8 cellular contexts compared by ENCODE assay signal in genomic region chr10:68720793-68721672, GRCh38. TPM values are rescaled to one million over a fixed set of nuclear protein-coding genes. Genes with fewer than 3 reads are reported as not detected.
DNase-seq lines count a peak whose midpoint lies in the region; ATAC-seq and TF ChIP-seq lines count a peak whose summit lies in the region.

CCAR1 (plus strand) TSS chr10:68721239; CDS start chr10:68722505, 1,266 bp downstream.

- H3K23ac ChIP-seq in H9 (ENCODE audit: insufficient read length, low read depth, low read length) = no peak within 1 kb of the TSS

- peak within 1 kb of the TSS; percentile 92 for H3K4me2 ChIP-seq in H9 (ENCODE audit: insufficient read depth, insufficient read length, low read length)

- ATAC-seq in natural killer cell treated with Interleukin-12 subunit alpha and Interleukin-12 subunit beta and Interleukin-15 and Interleukin-18, amount 100 ng/mL, for 72 hours = peak; percentile 100
- ATAC-seq in stimulated activated naive CD8-positive, alpha-beta T cell treated with anti-CD3 and anti-CD28 coated beads, Interleukin-15, Interleukin-2, amounts not matched to agents 100 U/mL and 50 U/mL, for 24 hours = peak; percentile 100

- no peak for TF ChIP-seq CTCF in H9 (conservative IDR thresholded peaks at IDR 0.05)
- no peak for TF ChIP-seq CTCF in fibroblast of pulmonary artery (IDR thresholded peaks at IDR 0.05; ENCODE audit: low read length, missing control alignments)

- no peak within 1 kb of the TSS for H2BK20ac ChIP-seq in H9 (ENCODE audit: low read depth, low read length, poor library complexity, severe bottlenecking)

- peaks cover 1% of the 10 kb centered on the region; the same call in 1 of the 2 replicates for H3K27me3 Mint-ChIP-seq in H9 (ENCODE audit: low read depth)
- no peaks in the 10 kb centered on the region for H3K27me3 Mint-ChIP-seq in natural killer cell treated with Interleukin-12 subunit alpha and Interleukin-12 subunit beta and Interleukin-15 and Interleukin-18, amount 100 ng/mL, for 72 hours

- DNase-seq in ELR (ENCODE audit: low read depth) = peak; percentile 99
- peak; percentile 96 for DNase-seq in H9
- DNase-seq in MG63 = peak; percentile 97
- DNase-seq in SHP77 treated with DMSO at 0.1 percent for 48 hours (lab: John Stamatoyannopoulos, UW) = peak; percentile 85
- DNase-seq in activated effector memory CD4-positive, alpha-beta T cell treated with anti-CD3 and anti-CD28 coated beads, Interleukin-2, amount 50 U/mL, for 16 hours = peak; percentile 99
- peak; percentile 99 for DNase-seq in fibroblast of pulmonary artery (ENCODE audit: low read depth)
- DNase-seq in natural killer cell treated with Interleukin-12 subunit alpha and Interleukin-12 subunit beta and Interleukin-15 and Interleukin-18, amount 100 ng/mL, for 72 hours (ENCODE audit: low spot score) = peak; percentile 98
- DNase-seq in stimulated activated naive CD8-positive, alpha-beta T cell treated with anti-CD3 and anti-CD28 coated beads, Interleukin-15, Interleukin-2, amounts not matched to agents 100 U/mL and 50 U/mL, for 24 hours = peak; percentile 97

- peaks cover 6 to 7% of the 10 kb centered on the region in 2 experiments for H3K4me1 Mint-ChIP-seq in H9
- peaks cover 8 to 9% of the 10 kb centered on the region in 2 donors for H3K4me1 Mint-ChIP-seq in natural killer cell treated with Interleukin-12 subunit alpha and Interleukin-12 subunit beta and Interleukin-15 and Interleukin-18, amount 100 ng/mL, for 72 hours (ENCODE audit: low read depth in 2 of 2)

- H4K8ac ChIP-seq in H9 (replicated peaks; ENCODE audit: insufficient read length, low read depth, low read length) = no peak within 1 kb of the TSS

- H3K36me3 Mint-ChIP-seq in H9 (ENCODE audit: insufficient read depth in 1 of 3, low read depth in 3 of 3) = peaks cover 24 to 36% (median 36%) of the 10 kb centered on the region in 3 experiments
- H3K36me3 Mint-ChIP-seq in natural killer cell treated with Interleukin-12 subunit alpha and Interleukin-12 subunit beta and Interleukin-15 and Interleukin-18, amount 100 ng/mL, for 72 hours = peaks cover 8% of the 10 kb centered on the region

- no peak within 1 kb of the TSS for H3K56ac ChIP-seq in H9 (ENCODE audit: insufficient read length, low read depth, low read length)

- no peaks in the 10 kb centered on the region for H3K23me2 ChIP-seq in H9 (ENCODE audit: insufficient read length, low read depth, low read length, poor library complexity, severe bottlenecking)

- peak within 1 kb of the TSS; percentile 41 for H4K5ac ChIP-seq in H9 (ENCODE audit: insufficient read length, low read depth, low read length)

- peak within 1 kb of the TSS; percentile 40 for H2BK12ac ChIP-seq in H9 (ENCODE audit: insufficient read length, low read depth, low read length)

- peak within 1 kb of the TSS; percentile 96 for H3K27ac ChIP-seq in H9 (ENCODE audit: insufficient read length, low read depth, low read length)

- H3K4ac ChIP-seq in H9 (ENCODE audit: low read depth, low read length) = peak within 1 kb of the TSS; percentile 94

- H3K79me2 ChIP-seq in H9 (ENCODE audit: insufficient read depth, low read length) = peaks cover 8% of the 10 kb centered on the region; the same call in 1 of the 2 replicates

- H2AFZ ChIP-seq in H9 (ENCODE audit: low read length) = no peak within 1 kb of the TSS

- no peaks in the 10 kb centered on the region for H3K9me3 Mint-ChIP-seq in H9
- H3K9me3 Mint-ChIP-seq in natural killer cell treated with Interleukin-12 subunit alpha and Interleukin-12 subunit beta and Interleukin-15 and Interleukin-18, amount 100 ng/mL, for 72 hours = no peaks in the 10 kb centered on the region

- H3K4me1 ChIP-seq in H9 (ENCODE audit: insufficient read depth, low read length) = no peaks in the 10 kb centered on the region

- H3K27me3 ChIP-seq in H9 (ENCODE audit: insufficient read depth, low read length) = no peaks in the 10 kb centered on the region
- H3K27me3 ChIP-seq in MG63 = no peaks in the 10 kb centered on the region

- H3K4me3 ChIP-seq in MG63 (peak within 1 kb of the TSS; percentile 95), fibroblast of pulmonary artery (replicated peaks; ENCODE audit: low read depth, low read length) (peak within 1 kb of the TSS; percentile 94)

- no peaks in the 10 kb centered on the region for H3K79me1 ChIP-seq in H9 (ENCODE audit: insufficient read depth, low read depth, low read length, poor library complexity, severe bottlenecking)

- H3K27ac Mint-ChIP-seq in H9 = peak within 1 kb of the TSS; percentile 99 to 100 (median 100)
- H3K27ac Mint-ChIP-seq in natural killer cell treated with Interleukin-12 subunit alpha and Interleukin-12 subunit beta and Interleukin-15 and Interleukin-18, amount 100 ng/mL, for 72 hours = peak within 1 kb of the TSS; percentile 94 to 97

- no peaks in the 10 kb centered on the region for H4K20me1 ChIP-seq in H9 (ENCODE audit: control insufficient read depth, insufficient read depth, insufficient read length)

- H3K14ac ChIP-seq in H9 (ENCODE audit: insufficient read depth, low read length) = peak within 1 kb of the TSS; percentile 99

- no peak within 1 kb of the TSS for H3T11ph ChIP-seq in H9 (ENCODE audit: low read length)

- peak within 1 kb of the TSS; percentile 84 for H3K9ac ChIP-seq in H9 (ENCODE audit: extremely low read depth, insufficient read length, low read length)

- no peak within 1 kb of the TSS for H2BK15ac ChIP-seq in H9 (ENCODE audit: low read depth, low read length)

- H2AK5ac ChIP-seq in H9 (ENCODE audit: insufficient read length, low read length) = no peak within 1 kb of the TSS

- H2BK5ac ChIP-seq in H9 (ENCODE audit: insufficient read length, low read length) = peak within 1 kb of the TSS; percentile 95

- H3K9me3 ChIP-seq in H9 (ENCODE audit: control insufficient read depth, low read depth, low read length) (no peaks in the 10 kb centered on the region), MG63 (no peaks in the 10 kb centered on the region)

- H2BK120ac ChIP-seq in H9 (ENCODE audit: low read depth, low read length, poor library complexity, severe bottlenecking) = peak within 1 kb of the TSS; percentile 81

- H4K91ac ChIP-seq in H9 (ENCODE audit: insufficient read length, low read depth, low read length) = peak within 1 kb of the TSS; percentile 79

- H3K4me3 Mint-ChIP-seq in H9 = peak within 1 kb of the TSS; percentile 96 to 97
- peak within 1 kb of the TSS; percentile 92 for H3K4me3 Mint-ChIP-seq in natural killer cell treated with Interleukin-12 subunit alpha and Interleukin-12 subunit beta and Interleukin-15 and Interleukin-18, amount 100 ng/mL, for 72 hours

- no CpG with 5 or more reads among the region's 72 CpGs for WGBS in H9 (ENCODE audit: extremely low coverage, insufficient read length, low lambda C conversion rate)

- H3K36me3 ChIP-seq in MG63 = peaks cover 33% of the 10 kb centered on the region

- H3K18ac ChIP-seq in H9 (ENCODE audit: insufficient read length, low read depth, low read length) = peak within 1 kb of the TSS; percentile 99

RNA-seq across cellular contexts. Expression of gene CCAR1, which starts in this region (rescaled TPM):
- 113 and 118 TPM in 2 replicates for total RNA-seq in H9 (2021)
- 23.8 and 26.5 TPM in 2 replicates for total RNA-seq in MG63 (2014; rRNA removed; shearing (Covaris generic); ENCODE audit: low replicate concordance)
- 100 to 1,000 TPM in 1 of 2 donors, 10 to 100 TPM in 1; 81.8 to 155 TPM for total RNA-seq in natural killer cell treated with Interleukin-12 subunit alpha and Interleukin-12 subunit beta and Interleukin-15 and Interleukin-18, amount 100 ng/mL, for 72 hours

Comparison
In these comparisons a context has a peak if more than half of its experiments do, and no peak if none do; other contexts are left out.
1. Peak in every context shown above with its lines: DNase-seq, ATAC-seq, H3K4me3 ChIP-seq and H3K27ac ChIP-seq.